Comparison of ENCODE assay signal across 6 cellular contexts in genomic region chr11:504994-505344, GRCh38. TPM values are rescaled to one million over a fixed set of nuclear protein-coding genes. Genes with fewer than 3 reads are reported as not detected.
DNase-seq lines count a peak whose midpoint lies in the region; ATAC-seq, FAIRE-seq and TF ChIP-seq lines count a peak whose summit lies in the region.

No MANE protein-coding gene starts in this region.

- peak overlapping the region; percentile 48 for H3K27ac ChIP-seq in endothelial cell of umbilical vein (ENCODE audit: insufficient read depth, low read depth, low read length)
- H3K27ac ChIP-seq in suprapubic skin, result peak overlapping the region; percentile 100

- H3K36me3 ChIP-seq in endothelial cell of umbilical vein (ENCODE audit: control insufficient read depth in 2 of 2, extremely low read depth in 1 of 2, insufficient read depth in 2 of 2, low read length in 2 of 2) (peaks cover under 1 to 14% of the 10 kb centered on the region in 2 experiments), suprapubic skin (peaks cover 20% of the 10 kb centered on the region)

- H3K4me1 ChIP-seq in endothelial cell of umbilical vein (ENCODE audit: control insufficient read depth, extremely low read depth, insufficient read depth, low read length), result peaks cover 24% of the 10 kb centered on the region
- H3K4me1 ChIP-seq in suprapubic skin, result peaks cover 47% of the 10 kb centered on the region

- no peaks in the 10 kb centered on the region for H3K9me3 ChIP-seq in endothelial cell of umbilical vein (replicated peaks; ENCODE audit: control insufficient read depth, insufficient read depth, low read length)
- no peaks in the 10 kb centered on the region for H3K9me3 ChIP-seq in suprapubic skin

- peaks cover 35% of the 10 kb centered on the region for H3K4me1 Mint-ChIP-seq in activated CD8-positive, alpha-beta memory T cell treated with anti-CD3 and anti-CD28 coated beads, Interleukin-2, amount 10 ng/mL, durations not matched to agents 7 days and 5 days

- FAIRE-seq in endothelial cell of umbilical vein (lab: Jason Lieb, UNC), result no peak

- BruUV-seq in endothelial cell of umbilical vein (replicated peaks; lab: Mats Ljungman, UMichigan), result no TSS peak

- no peaks in the 10 kb centered on the region for H3K9me1 ChIP-seq in endothelial cell of umbilical vein (replicated peaks; ENCODE audit: control insufficient read depth, extremely low read depth, insufficient read depth, low read length)

- no peaks in the 10 kb centered on the region for H3K27me3 Mint-ChIP-seq in activated CD8-positive, alpha-beta memory T cell treated with anti-CD3 and anti-CD28 coated beads, Interleukin-2, amount 10 ng/mL, durations not matched to agents 7 days and 5 days

- no peaks in the 10 kb centered on the region for H3K27me3 ChIP-seq in endothelial cell of umbilical vein (ENCODE audit: control insufficient read depth in 2 of 2, insufficient read depth in 2 of 2, low read length in 2 of 2)
- H3K27me3 ChIP-seq in suprapubic skin, result no peaks in the 10 kb centered on the region

- POLR2A ChIA-PET in endothelial cell of umbilical vein (lab: Charles Lee), result interaction anchor here (0.7 kb wide), 1 partner anchor 170 kb away, joined by 3 read pairs; no protein-coding TSS in a partner anchor

- dilution Hi-C loops in endothelial cell of umbilical vein (cut with MboI; ENCODE audit: extremely low pct_ligation_motif_present, low sequenced_read_pairs), result no loop called here

- TF ChIP-seq CTCF in endothelial cell of umbilical vein (IDR thresholded peaks at IDR 0.05; ENCODE audit: extremely low read depth in 1 of 2, insufficient read depth in 1 of 2, low read depth in 1 of 2, low read length in 2 of 2) (no peak), suprapubic skin (IDR thresholded peaks at IDR 0.05) (no peak)

- peak overlapping the region; percentile 70 for H3K9ac ChIP-seq in endothelial cell of umbilical vein (replicated peaks; ENCODE audit: extremely low read depth, insufficient read depth, low read length)

- H2AFZ ChIP-seq in endothelial cell of umbilical vein (ENCODE audit: low read depth, low read length), result peak overlapping the region; percentile 81

- peak overlapping the region; percentile 96 for H3K27ac Mint-ChIP-seq in activated CD8-positive, alpha-beta memory T cell treated with anti-CD3 and anti-CD28 coated beads, Interleukin-2, amount 10 ng/mL, durations not matched to agents 7 days and 5 days

- H3K36me3 Mint-ChIP-seq in activated CD8-positive, alpha-beta memory T cell treated with anti-CD3 and anti-CD28 coated beads, Interleukin-2, amount 10 ng/mL, durations not matched to agents 7 days and 5 days, result peaks cover 10% of the 10 kb centered on the region

- TF ChIP-seq EP300 in suprapubic skin (IDR thresholded peaks at IDR 0.05), result no peak

- DNase-seq in activated CD8-positive, alpha-beta memory T cell treated with anti-CD3 and anti-CD28 coated beads, Interleukin-2, amount 10 ng/mL, durations not matched to agents 7 days and 5 days, result no peak
- DNase-seq in activated CD8-positive, alpha-beta memory T cell treated with anti-CD3 and anti-CD28 coated beads, Interleukin-2, amount 50 U/mL, for 4 hours, result no peak
- DNase-seq in endothelial cell of umbilical vein (ENCODE audit: low read depth, low spot score), result no peak
- no peak for DNase-seq in suprapubic skin (ENCODE audit: low spot score in 2 of 2)
- DNase-seq in T1000 (lab: John Stamatoyannopoulos, UW), result no peak
- no peak for DNase-seq in NCI-H2227 (lab: John Stamatoyannopoulos, UW; ENCODE audit: unreplicated experiment)

- CTCF ChIA-PET in activated CD8-positive, alpha-beta memory T cell treated with anti-CD3 and anti-CD28 coated beads, Interleukin-2, amount 10 ng/mL, durations not matched to agents 7 days and 5 days (lab: Charles Lee), result interaction anchor here (0.6 to 4.1 kb wide), 4 partner anchors 14 to 221 kb away, joined by 3 to 33 read pairs (median 16); partner anchors contain the start of gene PTDSS2
- CTCF ChIA-PET in endothelial cell of umbilical vein (lab: Charles Lee), result interaction anchor here (0.8 to 1.3 kb wide), 3 partner anchors 55 to 65 kb away, joined by 3 read pairs; partner anchors contain the start of gene PTDSS2

- H4K20me1 ChIP-seq in endothelial cell of umbilical vein (replicated peaks; ENCODE audit: control insufficient read depth, extremely low read depth, insufficient read depth, low read length), result no peaks in the 10 kb centered on the region

- H3K4me3 Mint-ChIP-seq in activated CD8-positive, alpha-beta memory T cell treated with anti-CD3 and anti-CD28 coated beads, Interleukin-2, amount 10 ng/mL, durations not matched to agents 7 days and 5 days, result peak overlapping the region; percentile 88

- WGBS in suprapubic skin, result 47% methylated on average over 7 of the region's 7 CpGs

- H3K9me3 Mint-ChIP-seq in activated CD8-positive, alpha-beta memory T cell treated with anti-CD3 and anti-CD28 coated beads, Interleukin-2, amount 10 ng/mL, durations not matched to agents 7 days and 5 days (ENCODE audit: low read depth), result no peaks in the 10 kb centered on the region

- intact Hi-C loops in endothelial cell of umbilical vein (cut with micrococcal nuclease), result no loop called here

- H3K4me2 ChIP-seq in endothelial cell of umbilical vein (ENCODE audit: insufficient read depth, low read length), result peak overlapping the region; percentile 89

- H3K79me2 ChIP-seq in endothelial cell of umbilical vein (ENCODE audit: control insufficient read depth, insufficient read depth, low read length), result peaks cover 20% of the 10 kb centered on the region

- H3K4me3 ChIP-seq in endothelial cell of umbilical vein (replicated peaks in 1 of 3; ENCODE audit: insufficient read depth in 1 of 3, low read depth in 1 of 3, low read length in 3 of 3) (peak overlapping the region; percentile 50 to 64 (median 64)), suprapubic skin (peak overlapping the region; percentile 83)

- no peak for ATAC-seq in activated CD8-positive, alpha-beta memory T cell treated with anti-CD3 and anti-CD28 coated beads, Interleukin-2, amount 10 ng/mL, durations not matched to agents 7 days and 5 days

- TF ChIP-seq POLR2A in endothelial cell of umbilical vein (IDR thresholded peaks at IDR 0.05; ENCODE audit: low read depth, low read length), result no peak
- no peak for TF ChIP-seq POLR2A in suprapubic skin (IDR thresholded peaks at IDR 0.05)

RNA-seq across cellular contexts. Expression of gene RNH1, which starts 2.1 kb away (rescaled TPM):
- total RNA-seq in activated CD8-positive, alpha-beta memory T cell treated with anti-CD3 and anti-CD28 coated beads, Interleukin-2, amount 10 ng/mL, durations not matched to agents 7 days and 5 days, result 100 to 1,000 TPM in 1 of 2 experiments, 10 to 100 TPM in 1; 98.4 to 113 TPM
- total RNA-seq in endothelial cell of umbilical vein (143 and 144 TPM in 2 replicates), suprapubic skin (100 to 1,000 TPM; 378 to 392 (median 383) TPM)
- 198 and 276 TPM in 2 replicates for polyA plus RNA-seq in endothelial cell of umbilical vein
- polyA plus RNA-seq in endothelial cell of umbilical vein (2011; cell fraction: cytosol; rRNA removed), result 113 and 158 TPM in 2 replicates
- polyA plus RNA-seq in endothelial cell of umbilical vein (2011; cell fraction: nucleus; rRNA removed), result 133 and 164 TPM in 2 replicates
- 131 and 195 TPM in 2 replicates for polyA plus RNA-seq in endothelial cell of umbilical vein (2012)
- polyA minus RNA-seq in endothelial cell of umbilical vein, result 102 and 123 TPM in 2 replicates
- polyA minus RNA-seq in endothelial cell of umbilical vein (2011; cell fraction: cytosol; rRNA and poly(A)+ RNA removed), result 64.9 TPM
- 31.1 and 63.8 TPM in 2 replicates for polyA minus RNA-seq in endothelial cell of umbilical vein (2011; cell fraction: nucleus; rRNA and poly(A)+ RNA removed)

RNA-seq across cellular contexts. Expression of gene HRAS, which starts 30.4 kb away (rescaled TPM):
- total RNA-seq in activated CD8-positive, alpha-beta memory T cell treated with anti-CD3 and anti-CD28 coated beads, Interleukin-2, amount 10 ng/mL, durations not matched to agents 7 days and 5 days, result 10 to 100 TPM; 50.7 to 53.8 TPM
- total RNA-seq in endothelial cell of umbilical vein (103 TPM in 2 replicates), suprapubic skin (100 to 1,000 TPM in 2 of 4 donors, 10 to 100 TPM in 2; 82.9 to 131 (median 96.2) TPM)
- polyA plus RNA-seq in endothelial cell of umbilical vein, result 105 and 109 TPM in 2 replicates
- 127 and 138 TPM in 2 replicates for polyA plus RNA-seq in endothelial cell of umbilical vein (2011; cell fraction: cytosol; rRNA removed)
- 92.5 and 103 TPM in 2 replicates for polyA plus RNA-seq in endothelial cell of umbilical vein (2011; cell fraction: nucleus; rRNA removed)
- 125 and 149 TPM in 2 replicates for polyA plus RNA-seq in endothelial cell of umbilical vein (2012)
- 64.3 and 71.5 TPM in 2 replicates for polyA minus RNA-seq in endothelial cell of umbilical vein
- 30.1 TPM for polyA minus RNA-seq in endothelial cell of umbilical vein (2011; cell fraction: cytosol; rRNA and poly(A)+ RNA removed)
- 10.0 and 19.0 TPM in 2 replicates for polyA minus RNA-seq in endothelial cell of umbilical vein (2011; cell fraction: nucleus; rRNA and poly(A)+ RNA removed)

RNA-seq across cellular contexts. Expression of gene LRRC56, which starts 32.4 kb away (rescaled TPM):
- total RNA-seq in activated CD8-positive, alpha-beta memory T cell treated with anti-CD3 and anti-CD28 coated beads, Interleukin-2, amount 10 ng/mL, durations not matched to agents 7 days and 5 days, result 1 to 10 TPM; 1.7 to 2.1 TPM
- total RNA-seq in endothelial cell of umbilical vein (0.55 and 0.90 TPM in 2 replicates), suprapubic skin (1 to 10 TPM; 1.7 to 2.4 (median 2.1) TPM)
- 0.47 and 0.64 TPM in 2 replicates for polyA plus RNA-seq in endothelial cell of umbilical vein
- 0.21 and 0.34 TPM in 2 replicates for polyA plus RNA-seq in endothelial cell of umbilical vein (2011; cell fraction: cytosol; rRNA removed)
- 1.7 and 2.3 TPM in 2 replicates for polyA plus RNA-seq in endothelial cell of umbilical vein (2011; cell fraction: nucleus; rRNA removed)
- 0.24 and 0.76 TPM in 2 replicates for polyA plus RNA-seq in endothelial cell of umbilical vein (2012)
- 0.34 and 0.40 TPM in 2 replicates for polyA minus RNA-seq in endothelial cell of umbilical vein
- 0.72 TPM for polyA minus RNA-seq in endothelial cell of umbilical vein (2011; cell fraction: cytosol; rRNA and poly(A)+ RNA removed)
- 0.29 and 1.2 TPM in 2 replicates for polyA minus RNA-seq in endothelial cell of umbilical vein (2011; cell fraction: nucleus; rRNA and poly(A)+ RNA removed)

RNA-seq across cellular contexts. Expression of gene PTDSS2, which starts 54.9 kb away (rescaled TPM):
- 10 to 100 TPM; 26.6 to 31.2 TPM for total RNA-seq in activated CD8-positive, alpha-beta memory T cell treated with anti-CD3 and anti-CD28 coated beads, Interleukin-2, amount 10 ng/mL, durations not matched to agents 7 days and 5 days
- total RNA-seq in endothelial cell of umbilical vein (41.4 and 44.2 TPM in 2 replicates), suprapubic skin (10 to 100 TPM; 22.3 to 31.0 (median 25.3) TPM)
- polyA plus RNA-seq in endothelial cell of umbilical vein, result 46.8 and 60.8 TPM in 2 replicates
- 25.5 and 29.4 TPM in 2 replicates for polyA plus RNA-seq in endothelial cell of umbilical vein (2011; cell fraction: cytosol; rRNA removed)
- 97.3 and 123 TPM in 2 replicates for polyA plus RNA-seq in endothelial cell of umbilical vein (2011; cell fraction: nucleus; rRNA removed)
- 30.6 and 40.9 TPM in 2 replicates for polyA plus RNA-seq in endothelial cell of umbilical vein (2012)
- polyA minus RNA-seq in endothelial cell of umbilical vein, result 36.8 and 48.9 TPM in 2 replicates
- 20.9 TPM for polyA minus RNA-seq in endothelial cell of umbilical vein (2011; cell fraction: cytosol; rRNA and poly(A)+ RNA removed)
- polyA minus RNA-seq in endothelial cell of umbilical vein (2011; cell fraction: nucleus; rRNA and poly(A)+ RNA removed), result 30.5 and 43.9 TPM in 2 replicates

RNA-seq across cellular contexts. Expression of gene LMNTD2, which starts 55.6 kb away (rescaled TPM):
- 1 to 10 TPM in 1 of 2 experiments, under 1 TPM in 1; 0.23 to 1.3 TPM for total RNA-seq in activated CD8-positive, alpha-beta memory T cell treated with anti-CD3 and anti-CD28 coated beads, Interleukin-2, amount 10 ng/mL, durations not matched to agents 7 days and 5 days
- total RNA-seq in endothelial cell of umbilical vein (1.8 and 2.1 TPM in 2 replicates), suprapubic skin (10 to 100 TPM in 1 of 4 donors, 1 to 10 TPM in 3; 6.3 to 17.8 (median 8.7) TPM)
- 2.6 and 3.9 TPM in 2 replicates for polyA plus RNA-seq in endothelial cell of umbilical vein
- polyA plus RNA-seq in endothelial cell of umbilical vein (2011; cell fraction: cytosol; rRNA removed), result 0.61 and 0.97 TPM in 2 replicates
- polyA plus RNA-seq in endothelial cell of umbilical vein (2011; cell fraction: nucleus; rRNA removed), result 12.6 and 17.5 TPM in 2 replicates
- polyA plus RNA-seq in endothelial cell of umbilical vein (2012), result 0.35 and 1.5 TPM in 2 replicates
- polyA minus RNA-seq in endothelial cell of umbilical vein, result 0.25 and 1.0 TPM in 2 replicates
- 1.3 TPM for polyA minus RNA-seq in endothelial cell of umbilical vein (2011; cell fraction: cytosol; rRNA and poly(A)+ RNA removed)
- polyA minus RNA-seq in endothelial cell of umbilical vein (2011; cell fraction: nucleus; rRNA and poly(A)+ RNA removed), result 0.58 and 4.2 TPM in 2 replicates
